ENCODE assay signal across 27 cellular contexts in the genomic region with DNA sequence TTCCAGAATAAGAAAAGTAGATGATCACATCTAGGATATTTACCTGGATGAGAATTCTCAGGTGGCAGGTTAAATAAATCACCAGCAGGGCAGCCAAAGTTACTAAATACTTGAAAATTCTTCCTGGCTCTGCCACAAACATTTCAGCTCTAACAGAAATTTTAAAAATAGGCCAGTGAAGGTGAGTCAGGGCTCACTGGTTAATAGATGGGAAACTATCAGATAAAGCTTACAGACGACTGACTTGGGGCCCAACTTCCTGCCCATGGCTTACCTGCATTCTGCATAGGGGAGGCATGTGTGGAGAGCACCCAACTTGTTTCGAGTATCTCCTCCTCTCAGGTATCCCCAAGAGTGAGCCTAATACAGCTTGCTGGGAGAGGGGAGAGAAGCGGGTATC. TPM values are rescaled to one million over a fixed set of nuclear protein-coding genes. Genes with fewer than 3 reads are reported as not detected.
DNase-seq lines count a peak whose midpoint lies in the region; ATAC-seq, FAIRE-seq and TF ChIP-seq lines count a peak whose summit lies in the region.
"Had no signal": no experiment of that assay in that cellular context is flagged by ENCODE, and none has a peak within 500 bp of the region (broad histone marks: within the 10 kb centered on the region; RNA-seq: fewer than 3 reads in every experiment).

No MANE protein-coding gene starts in this region.

- H4K20me1 ChIP-seq in MM.1S (ENCODE audit: insufficient read depth, low read length) (no peaks in the 10 kb centered on the region; the same call in 1 of the 2 replicates), K562 (replicated peaks; ENCODE audit: control insufficient read depth, insufficient read depth, low read length) (peaks cover 45% of the 10 kb centered on the region), smooth muscle cell (ENCODE audit: low read depth) (peaks cover 92% of the 10 kb centered on the region)

- TF ChIP-seq EP300 in K562 (IDR thresholded peaks at IDR 0.05; ENCODE audit: low read length) = no peak

- H3K79me2 ChIP-seq in MM.1S (ENCODE audit: low read length) (peaks cover 96% of the 10 kb centered on the region), K562 (ENCODE audit: control insufficient read depth, insufficient read depth, low read length) (peaks cover 98% of the 10 kb centered on the region), smooth muscle cell (ENCODE audit: low read depth) (peaks cover 88% of the 10 kb centered on the region)

- peak overlapping the region; percentile 4; the same call in 1 of the 2 replicates for H3K9ac ChIP-seq in MM.1S (ENCODE audit: low read length)
- no peak overlapping the region for H3K9ac ChIP-seq in K562 (ENCODE audit: insufficient read depth in 1 of 2, low read depth in 2 of 2, low read length in 2 of 2)
- H3K9ac ChIP-seq in smooth muscle cell (ENCODE audit: low read depth) = no peak overlapping the region
- H3K9ac ChIP-seq: neural progenitor cell had no signal

- BruUV-seq in K562 (replicated peaks; lab: Mats Ljungman, UMichigan) = no TSS peak

- FAIRE-seq in K562 (lab: Jason Lieb, UNC) = no peak
- FAIRE-seq: HTR-8/SVneo had no signal

- H3K27me3 ChIP-seq in MM.1S (replicated peaks; ENCODE audit: insufficient read depth, low read length) (no peaks in the 10 kb centered on the region), K562 (ENCODE audit: control insufficient read depth in 2 of 2, insufficient read depth in 2 of 2, low read length in 2 of 2) (no peaks in the 10 kb centered on the region), smooth muscle cell (ENCODE audit: low read depth) (no peaks in the 10 kb centered on the region)
- H3K27me3 ChIP-seq: cardiac muscle cell, colonic mucosa, neural progenitor cell, upper lobe of right lung had no signal

- in situ Hi-C loops in K562 (cut with MboI) = no loop called here

- H3K4me3 ChIP-seq in MM.1S (ENCODE audit: low read length) (no peak overlapping the region), K562 (no peak overlapping the region), smooth muscle cell (no peak overlapping the region)
- H3K4me3 ChIP-seq: cardiac muscle cell, colonic mucosa, neural progenitor cell, SK-N-MC, upper lobe of right lung had no signal

- DNase-seq in ELR (ENCODE audit: low read depth) (peak; percentile 22), MM.1S (peak; percentile 72), K562 (ENCODE audit: extremely low read depth in 1 of 4, low spot score in 3 of 4) (no peak), smooth muscle cell (lab: John Stamatoyannopoulos, UW; ENCODE audit: unreplicated experiment) (no peak), dermis blood vessel endothelial cell (no peak), NCI-H446 (lab: John Stamatoyannopoulos, UW) (no peak)
- no peak for DNase-seq in effector CD8-positive, alpha-beta T cell (lab: John Stamatoyannopoulos, UW)
- DNase-seq: activated effector memory CD4-positive, alpha-beta T cell treated with Interleukin-2 at 50 U/mL for 16 hours; activated T-cell treated with anti-CD3 and anti-CD28 coated beads for 4 hours; anterior cingulate cortex; colonic mucosa; HCEC 1CT; head of caudate nucleus; KG1; mesendoderm; NCI-H1694; NCI-H510A; right cardiac atrium; RPMI8226; stimulated activated CD4-positive, alpha-beta T cell treated with anti-CD3 and anti-CD28 coated beads, Interleukin-2, amount 100 ng/mL, for 48 hours; substantia nigra; T-helper 17 cell; upper lobe of right lung had no signal

- intact Hi-C loops in K562 (cut with micrococcal nuclease) = no loop called here

- peaks cover 9% of the 10 kb centered on the region for H3K9me1 ChIP-seq in K562 (ENCODE audit: control insufficient read depth, insufficient read depth, low read length)

- ATAC-seq in K562 = no peak
- ATAC-seq: right cardiac atrium, T-helper 17 cell had no signal

- POLR2A ChIA-PET in K562 (lab: Yijun Ruan, JAX) = interaction anchor here (0.6 to 1.4 kb wide), 9 partner anchors 8 to 71 kb away, joined by 3 to 5 read pairs (median 3); no protein-coding TSS in a partner anchor

- H3K4me1 ChIP-seq in MM.1S (ENCODE audit: low read length) (peaks cover 60% of the 10 kb centered on the region), K562 (replicated peaks in 1 of 2; ENCODE audit: control insufficient read depth in 2 of 2, insufficient read depth in 2 of 2, low read length in 2 of 2) (peaks cover 9 to 72% of the 10 kb centered on the region in 2 experiments; a peak in 4 of 5 replicates), smooth muscle cell (ENCODE audit: low read depth) (peaks cover 46% of the 10 kb centered on the region)
- H3K4me1 ChIP-seq: colonic mucosa had no signal

- H3K36me3 ChIP-seq in MM.1S (replicated peaks; ENCODE audit: insufficient read depth, low read length) = no peaks in the 10 kb centered on the region
- peaks cover 30% of the 10 kb centered on the region for H3K36me3 ChIP-seq in K562 (ENCODE audit: control insufficient read depth, insufficient read depth, low read length)
- no peaks in the 10 kb centered on the region for H3K36me3 ChIP-seq in smooth muscle cell (ENCODE audit: low read depth)
- H3K36me3 ChIP-seq: cardiac muscle cell, colonic mucosa, neural progenitor cell, upper lobe of right lung had no signal

- no peak for TF ChIP-seq POLR2A in K562 (conservative IDR thresholded peaks at IDR 0.05)

- TF ChIP-seq CTCF in MM.1S (IDR thresholded peaks at IDR 0.05; ENCODE audit: low read length) (no peak), K562 (IDR thresholded peaks at IDR 0.05 in 2 of 3, conservative IDR thresholded peaks at IDR 0.05 in 1 of 3; ENCODE audit: insufficient read depth in 2 of 3, low read depth in 1 of 3, low read length in 3 of 3) (no peak), smooth muscle cell (IDR thresholded peaks at IDR 0.05; ENCODE audit: borderline replicate concordance, insufficient read depth, poor library complexity, severe bottlenecking) (no peak)

- H3K27ac ChIP-seq in MM.1S (ENCODE audit: low read length) (peak overlapping the region; percentile 59; the same call in 1 of the 2 replicates), K562 (ENCODE audit: extremely low read depth, low read depth, low read length) (no peak overlapping the region), smooth muscle cell (ENCODE audit: low read depth) (peak overlapping the region; percentile 41)
- H3K27ac ChIP-seq: cardiac muscle cell, colonic mucosa, neural progenitor cell, SK-N-MC, upper lobe of right lung had no signal

- H2AFZ ChIP-seq in MM.1S (ENCODE audit: low read length) (no peak overlapping the region), K562 (ENCODE audit: low read depth, low read length) (no peak overlapping the region), smooth muscle cell (ENCODE audit: low read depth) (no peak overlapping the region)
- H2AFZ ChIP-seq: neural progenitor cell had no signal

- H3K9me3 ChIP-seq in MM.1S (replicated peaks; ENCODE audit: insufficient read depth, low read length) (no peaks in the 10 kb centered on the region), K562 (replicated peaks; ENCODE audit: control insufficient read depth, insufficient read depth, low read depth, low read length) (no peaks in the 10 kb centered on the region), smooth muscle cell (replicated peaks; ENCODE audit: low read depth) (no peaks in the 10 kb centered on the region)
- H3K9me3 ChIP-seq: colonic mucosa, upper lobe of right lung had no signal

- TF ChIP-seq RAD21 in K562 (CRISPR knock-in tag; conservative IDR thresholded peaks at IDR 0.05 in 1 of 2, IDR thresholded peaks at IDR 0.05 in 1 of 2) = no peak

- WGBS in K562 (ENCODE audit: insufficient coverage, low coverage, missing lambda C conversion rate) = 33% methylated on average over 3 of the region's 3 CpGs
- 79% methylated on average over 3 of the region's 3 CpGs for WGBS in smooth muscle cell (ENCODE audit: low lambda C conversion rate)

- H3K4me2 ChIP-seq in MM.1S (ENCODE audit: low read depth, low read length) = peak overlapping the region; percentile 56
- no peak overlapping the region for H3K4me2 ChIP-seq in K562 (ENCODE audit: insufficient read depth, low read length)
- peak overlapping the region; percentile 12 for H3K4me2 ChIP-seq in smooth muscle cell
- H3K4me2 ChIP-seq: neural progenitor cell had no signal

- H3F3A ChIP-seq in MM.1S (ENCODE audit: insufficient read depth, low read length) (peaks cover 7% of the 10 kb centered on the region), smooth muscle cell (ENCODE audit: low read depth) (peaks cover 5% of the 10 kb centered on the region)

- CTCF ChIA-PET in K562 (lab: Yijun Ruan, JAX; ENCODE audit: low intra/inter-chr PET ratio) = no interaction called here

- no peaks in the 10 kb centered on the region for H3K9me2 ChIP-seq in MM.1S (replicated peaks; ENCODE audit: insufficient read depth, low read length)

TF ChIP-seq in K562, 482 proteins besides CTCF, POLR2A, EP300 and RAD21 (continues in another document):
- TF ChIP-seq, protein P1, sequence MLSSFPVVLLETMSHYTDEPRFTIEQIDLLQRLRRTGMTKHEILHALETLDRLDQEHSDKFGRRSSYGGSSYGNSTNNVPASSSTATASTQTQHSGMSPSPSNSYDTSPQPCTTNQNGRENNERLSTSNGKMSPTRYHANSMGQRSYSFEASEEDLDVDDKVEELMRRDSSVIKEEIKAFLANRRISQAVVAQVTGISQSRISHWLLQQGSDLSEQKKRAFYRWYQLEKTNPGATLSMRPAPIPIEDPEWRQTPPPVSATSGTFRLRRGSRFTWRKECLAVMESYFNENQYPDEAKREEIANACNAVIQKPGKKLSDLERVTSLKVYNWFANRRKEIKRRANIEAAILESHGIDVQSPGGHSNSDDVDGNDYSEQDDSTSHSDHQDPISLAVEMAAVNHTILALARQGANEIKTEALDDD (IDR thresholded peaks at IDR 0.05) = peak; percentile 53; the same call in 1 of the 2 replicates

RNA-seq across cellular contexts. Expression of a gene that starts 57.8 kb away (rescaled TPM):
- total RNA-seq in K562 (2011; cell fraction: chromatin; rRNA removed; ENCODE audit: low replicate concordance) = 32.9 and 55.4 TPM in 2 replicates
- total RNA-seq in K562 (2011; cell fraction: nucleolus; rRNA removed) = 16.8 and 20.1 TPM in 2 replicates
- total RNA-seq in K562 (2011; cell fraction: nucleoplasm; rRNA removed) = 32.7 and 48.2 TPM in 2 replicates
- total RNA-seq in K562 (2014; rRNA removed) (7.8 and 9.5 TPM in 2 replicates), K562 (2014; rRNA removed; fragmentation: Illumina TruSeq; extraction: Trizol) (14.1 and 14.8 TPM in 2 replicates), K562 (2015; rRNA removed; fragmentation: Illumina TruSeq; extraction: Trizol) (10.2 and 10.7 TPM in 2 replicates), K562 (2021) (42.6 and 50.8 TPM in 2 replicates), smooth muscle cell (18.3 and 21.3 TPM in 2 replicates), dermis blood vessel endothelial cell (2.2 and 4.8 TPM in 2 replicates)
- polyA plus RNA-seq in K562 (2011; rRNA removed) (15.3 and 16.5 TPM in 2 replicates), K562 (2014; fragmentation: Illumina TruSeq; extraction: Trizol) (40.9 and 42.6 TPM in 2 replicates), K562 (2014; fragmentation: Nextera tagmentation; extraction: Ambion mirVana) (1 to 10 TPM; 4.6 to 6.4 TPM), K562 (2014; rRNA removed) (17.9 and 21.2 TPM in 2 replicates), smooth muscle cell (23.0 and 23.7 TPM in 2 replicates)
- 18.1 and 23.5 TPM in 2 replicates for polyA plus RNA-seq in K562 (2011; cell fraction: cytosol; rRNA removed)
- polyA plus RNA-seq in K562 (2011; cell fraction: nucleus; rRNA removed) = 20.4 and 30.3 TPM in 2 replicates
- 22.1 and 26.6 TPM in 2 replicates for polyA plus RNA-seq in K562 (2012)
- 16.7 and 18.3 TPM in 2 replicates for polyA minus RNA-seq in K562 (2011; rRNA and poly(A)+ RNA removed)
- polyA minus RNA-seq in K562 (2011; cell fraction: cytosol; rRNA and poly(A)+ RNA removed) = 22.5 and 22.8 TPM in 2 replicates
- polyA minus RNA-seq in K562 (2011; cell fraction: nucleus; rRNA and poly(A)+ RNA removed) = 6.9 and 9.3 TPM in 2 replicates

Comparison
In these comparisons a context has a peak if more than half of its experiments do, and no peak if none do; other contexts are left out.
1. DNase-seq: peak in ELR (single experiment) and MM.1S (single experiment); none in K562 (0 of 4), smooth muscle cell (single experiment), dermis blood vessel endothelial cell (single experiment), NCI-H446 (0 of 2) and effector CD8-positive, alpha-beta T cell (single experiment).